In genomic region chr15:83446904-83447708, GRCh38 we compare ENCODE assay signal across 8 cellular contexts. TPM values are rescaled to one million over a fixed set of nuclear protein-coding genes. Genes with fewer than 3 reads are reported as not detected.
A peak's percentile ranks its signal among the peaks of the same experiment; 100 is the strongest.
DNase-seq lines count a peak whose midpoint lies in the region; ATAC-seq and TF ChIP-seq lines count a peak whose summit lies in the region.

Gene SH3GL3, plus strand, starts transcription at chr15:83447341. Its CDS starts 193 bp downstream, at chr15:83447534.

- H3K36me3 Mint-ChIP-seq in activated naive CD8-positive, alpha-beta T cell treated with anti-CD3 and anti-CD28 coated beads, Interleukin-2, amount 50 U/mL, for 24 hours (ENCODE audit: low read depth), result no peaks in the 10 kb centered on the region
- H3K36me3 Mint-ChIP-seq in glutamatergic neuron (ENCODE audit: unreplicated experiment), result no peaks in the 10 kb centered on the region

- peaks cover 6% of the 10 kb centered on the region for H3K4me1 Mint-ChIP-seq in activated naive CD8-positive, alpha-beta T cell treated with anti-CD3 and anti-CD28 coated beads, Interleukin-2, amount 50 U/mL, for 24 hours
- H3K4me1 Mint-ChIP-seq in glutamatergic neuron (ENCODE audit: low read depth, unreplicated experiment), result peaks cover 1% of the 10 kb centered on the region

- peaks cover 41% of the 10 kb centered on the region for H3K27me3 Mint-ChIP-seq in activated naive CD8-positive, alpha-beta T cell treated with anti-CD3 and anti-CD28 coated beads, Interleukin-2, amount 50 U/mL, for 24 hours
- H3K27me3 Mint-ChIP-seq in glutamatergic neuron (ENCODE audit: unreplicated experiment), result peaks cover 7% of the 10 kb centered on the region

- peak within 1 kb of the TSS; percentile 79 for H3K4me3 ChIP-seq in ACC112 (ENCODE audit: low read depth, low read length)
- peak within 1 kb of the TSS; percentile 44 for H3K4me3 ChIP-seq in neuron (ENCODE audit: low read length)

- H3K4me1 ChIP-seq in ACC112 (ENCODE audit: control insufficient read depth, insufficient read depth, low read length, unreplicated experiment), result peaks cover 3% of the 10 kb centered on the region
- peaks cover 2% of the 10 kb centered on the region for H3K4me1 ChIP-seq in neuron (ENCODE audit: insufficient read depth, low read length)

- H3K27ac ChIP-seq in ACC112 (ENCODE audit: low read depth, low read length) (no peak within 1 kb of the TSS), temporal lobe (ENCODE audit: low read depth, low read length) (peak within 1 kb of the TSS; percentile 63)

- H3K9me3 Mint-ChIP-seq in activated naive CD8-positive, alpha-beta T cell treated with anti-CD3 and anti-CD28 coated beads, Interleukin-2, amount 50 U/mL, for 24 hours, result no peaks in the 10 kb centered on the region
- H3K9me3 Mint-ChIP-seq in glutamatergic neuron (ENCODE audit: unreplicated experiment), result peaks cover 7% of the 10 kb centered on the region

- DNase-seq in H4 (ENCODE audit: low spot score) (peak; percentile 59), NOMO-1 treated with DMSO at 0.1 percent for 48 hours (lab: John Stamatoyannopoulos, UW; ENCODE audit: unreplicated experiment) (peak; percentile 60), glutamatergic neuron (peak; percentile 86), HuH-7 (ENCODE audit: low spot score) (no peak)
- peak; percentile 56 for DNase-seq in activated naive CD8-positive, alpha-beta T cell treated with anti-CD3 and anti-CD28 coated beads, Interleukin-2, amount 50 U/mL, for 24 hours

- ATAC-seq in activated naive CD8-positive, alpha-beta T cell treated with anti-CD3 and anti-CD28 coated beads, Interleukin-2, amount 50 U/mL, for 24 hours, result peak; percentile 76

- no peak within 1 kb of the TSS for H3K27ac Mint-ChIP-seq in activated naive CD8-positive, alpha-beta T cell treated with anti-CD3 and anti-CD28 coated beads, Interleukin-2, amount 50 U/mL, for 24 hours
- H3K27ac Mint-ChIP-seq in glutamatergic neuron (ENCODE audit: unreplicated experiment), result peak within 1 kb of the TSS; percentile 82

- no peaks in the 10 kb centered on the region for H3K79me2 ChIP-seq in ACC112 (ENCODE audit: control insufficient read depth, insufficient read depth, low read length, unreplicated experiment)

- H3K9me3 ChIP-seq in neuron (ENCODE audit: low read length), result no peaks in the 10 kb centered on the region

- H2AFZ ChIP-seq in ACC112 (ENCODE audit: low read length, unreplicated experiment) (peak within 1 kb of the TSS; percentile 67), neuron (ENCODE audit: low read depth, low read length) (peak within 1 kb of the TSS; percentile 96)

- H3K36me3 ChIP-seq in ACC112 (ENCODE audit: insufficient read depth, low read length), result no peaks in the 10 kb centered on the region
- no peaks in the 10 kb centered on the region for H3K36me3 ChIP-seq in neuron (ENCODE audit: insufficient read depth, low read length)

- peaks cover 40% of the 10 kb centered on the region for H3K27me3 ChIP-seq in ACC112 (ENCODE audit: insufficient read depth, low read length)
- H3K27me3 ChIP-seq in neuron (ENCODE audit: insufficient read depth, low read length), result peaks cover 15% of the 10 kb centered on the region

- TF ChIP-seq CTCF in glutamatergic neuron (IDR thresholded peaks at IDR 0.05; ENCODE audit: partially characterized antibody, unreplicated experiment), result no peak

- peak within 1 kb of the TSS; percentile 70 for H3K4me3 Mint-ChIP-seq in activated naive CD8-positive, alpha-beta T cell treated with anti-CD3 and anti-CD28 coated beads, Interleukin-2, amount 50 U/mL, for 24 hours
- peak within 1 kb of the TSS; percentile 97 for H3K4me3 Mint-ChIP-seq in glutamatergic neuron (ENCODE audit: unreplicated experiment)

RNA-seq across cellular contexts. Expression of gene SH3GL3, which starts in this region (rescaled TPM):
- total RNA-seq in H4 (2014; rRNA removed; shearing (Covaris generic)), result 0.99 and 2.0 TPM in 2 replicates
- total RNA-seq in glutamatergic neuron (ENCODE audit: unreplicated experiment) (2.8 TPM), temporal lobe (129 TPM)

Comparison
In these comparisons a context has a peak if more than half of its experiments do, and no peak if none do; other contexts are left out.
1. RNA of gene SH3GL3 (total RNA-seq): 129 TPM in temporal lobe (single experiment); 2.8 TPM in glutamatergic neuron (single experiment) and 0.99 to 2.0 TPM in H4; every median in the first group is over 10 times any median in the second.